Comparison of ENCODE assay signal across 1 cellular context in genomic region chr20:63627700-63628245, GRCh38.
TF ChIP-seq lines count a peak whose summit lies in the region.

No MANE protein-coding gene starts in this region.

TF ChIP-seq in WTC11, 78 proteins besides CTCF, POLR2A, EP300 and RAD21 (continued from another document):
- TF ChIP-seq FOXP4 (CRISPR knock-in tag; IDR thresholded peaks at IDR 0.05) (no peak), NFYB (CRISPR knock-in tag; conservative IDR thresholded peaks at IDR 0.05; ENCODE audit: low read depth) (no peak), GTF2I (CRISPR knock-in tag; conservative IDR thresholded peaks at IDR 0.05) (no peak), TCF7 (CRISPR knock-in tag; IDR thresholded peaks at IDR 0.05; ENCODE audit: low read depth) (no peak), CDX4 (CRISPR knock-in tag; IDR thresholded peaks at IDR 0.05; ENCODE audit: borderline replicate concordance) (no peak)
